Comparison of ENCODE assay signal across 14 cellular contexts in the genomic region with DNA sequence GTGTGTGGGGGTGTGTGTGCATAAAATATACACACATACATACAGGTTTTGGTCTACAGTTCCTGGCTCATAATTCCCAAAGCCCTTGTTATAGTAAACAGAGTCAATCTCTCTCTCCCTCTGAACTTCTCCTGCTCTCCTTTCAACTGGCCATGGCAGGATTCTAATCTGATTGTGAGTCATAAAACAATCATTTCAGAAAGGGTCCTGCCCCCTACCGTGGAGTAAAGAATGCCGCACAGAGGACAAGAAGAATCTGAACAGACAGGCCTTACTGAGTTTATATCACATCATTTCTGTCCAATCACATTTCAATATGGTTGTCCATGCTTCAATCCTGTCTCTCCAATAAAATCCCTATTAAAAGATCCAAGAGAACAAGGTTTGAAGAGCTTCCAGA.
DNase-seq lines count a peak whose midpoint lies in the region; ATAC-seq and TF ChIP-seq lines count a peak whose summit lies in the region.
"Had no signal": no experiment of that assay in that cellular context is flagged by ENCODE, and none has a peak within 500 bp of the region (broad histone marks: within the 10 kb centered on the region; RNA-seq: fewer than 3 reads in every experiment).

No MANE protein-coding gene starts in this region.

- ATAC-seq in CD4-positive, alpha-beta T cell (ENCODE audit: poor library complexity), result no peak
- ATAC-seq in GM21825 (IDR thresholded peaks at IDR 0.05; ENCODE audit: unreplicated experiment), result no peak
- ATAC-seq in naive thymus-derived CD4-positive, alpha-beta T cell, result no peak
- ATAC-seq: effector memory CD8-positive, alpha-beta T cell had no signal

- no peaks in the 10 kb centered on the region for H3K4me1 ChIP-seq in naive thymus-derived CD4-positive, alpha-beta T cell (ENCODE audit: control insufficient read depth in 2 of 2, insufficient read depth in 2 of 2, low read length in 2 of 2)
- H3K4me1 ChIP-seq: prostate gland, stomach had no signal

- TF ChIP-seq CTCF in AG10803 (conservative IDR thresholded peaks at IDR 0.05; ENCODE audit: low read length), result peak; percentile 46
- TF ChIP-seq CTCF in CD4-positive, alpha-beta T cell (IDR thresholded peaks at IDR 0.05), result no peak

- H3K9me3 Mint-ChIP-seq in CD4-positive, alpha-beta T cell, result peaks cover 11% of the 10 kb centered on the region
- H3K9me3 Mint-ChIP-seq in naive thymus-derived CD4-positive, alpha-beta T cell, result peaks cover 0 to 29% (median 3%) of the 10 kb centered on the region in 11 donors

- no peaks in the 10 kb centered on the region for H3K36me3 Mint-ChIP-seq in CD4-positive, alpha-beta T cell (ENCODE audit: low read depth)
- H3K36me3 Mint-ChIP-seq in naive thymus-derived CD4-positive, alpha-beta T cell, result no peaks in the 10 kb centered on the region
- H3K36me3 Mint-ChIP-seq: activated naive CD4-positive, alpha-beta T cell treated with anti-CD3 and anti-CD28 coated beads, Interleukin-2, amount 50 U/mL, for 24 hours had no signal

- intact Hi-C loops in CD4-positive, alpha-beta T cell (cut with DNase I, micrococcal nuclease), result no loop called here
- intact Hi-C loops in naive thymus-derived CD4-positive, alpha-beta T cell (cut with micrococcal nuclease), result no loop called here

- DNase-seq in AG10803 (ENCODE audit: low read depth) (peak; percentile 38), HT-29 (ENCODE audit: low spot score) (peak; percentile 27), amniotic stem cell (lab: John Stamatoyannopoulos, UW) (peak; percentile 1), kidney glomerular epithelial cell (lab: John Stamatoyannopoulos, UW) (peak; percentile 2)
- no peak for DNase-seq in CD4-positive, alpha-beta T cell
- no peak for DNase-seq in activated CD4-positive, alpha-beta T cell treated with anti-CD3 and anti-CD28 coated beads, Interleukin-2, amount 50 U/mL, for 48 hours
- no peak for DNase-seq in naive thymus-derived CD4-positive, alpha-beta T cell
- DNase-seq: effector memory CD8-positive, alpha-beta T cell; H7; NCI-H2029; stomach had no signal

- H3K36me3 ChIP-seq in naive thymus-derived CD4-positive, alpha-beta T cell (ENCODE audit: control insufficient read depth in 2 of 3, insufficient read depth in 3 of 3, low read length in 3 of 3), result no peaks in the 10 kb centered on the region
- H3K36me3 ChIP-seq: prostate gland, stomach had no signal

- H3K27ac Mint-ChIP-seq in CD4-positive, alpha-beta T cell, result no peak overlapping the region
- H3K27ac Mint-ChIP-seq in naive thymus-derived CD4-positive, alpha-beta T cell, result no peak overlapping the region
- H3K27ac Mint-ChIP-seq: activated naive CD4-positive, alpha-beta T cell treated with anti-CD3 and anti-CD28 coated beads, Interleukin-2, amount 50 U/mL, for 24 hours; effector memory CD8-positive, alpha-beta T cell had no signal

- H3K27me3 ChIP-seq in CD4-positive, alpha-beta T cell (ENCODE audit: control insufficient read depth, insufficient read depth, low read length), result no peaks in the 10 kb centered on the region
- H3K27me3 ChIP-seq in naive thymus-derived CD4-positive, alpha-beta T cell (ENCODE audit: control insufficient read depth in 2 of 2, insufficient read depth in 2 of 2, low read length in 2 of 2), result no peaks in the 10 kb centered on the region
- H3K27me3 ChIP-seq: stomach had no signal

- H3K4me1 Mint-ChIP-seq in CD4-positive, alpha-beta T cell (ENCODE audit: low read depth), result no peaks in the 10 kb centered on the region
- peaks cover 0 to 1% (median 0%) of the 10 kb centered on the region in 7 donors for H3K4me1 Mint-ChIP-seq in naive thymus-derived CD4-positive, alpha-beta T cell
- H3K4me1 Mint-ChIP-seq: activated naive CD4-positive, alpha-beta T cell treated with anti-CD3 and anti-CD28 coated beads, Interleukin-2, amount 50 U/mL, for 24 hours had no signal

- no peak overlapping the region for H3K4me3 Mint-ChIP-seq in CD4-positive, alpha-beta T cell
- no peak overlapping the region for H3K4me3 Mint-ChIP-seq in naive thymus-derived CD4-positive, alpha-beta T cell
- H3K4me3 Mint-ChIP-seq: activated naive CD4-positive, alpha-beta T cell treated with anti-CD3 and anti-CD28 coated beads, Interleukin-2, amount 50 U/mL, for 24 hours; effector memory CD8-positive, alpha-beta T cell had no signal

- POLR2A ChIA-PET in CD4-positive, alpha-beta T cell (lab: Charles Lee), result no interaction called here
- POLR2A ChIA-PET in naive thymus-derived CD4-positive, alpha-beta T cell (lab: Charles Lee), result no interaction called here

- no peaks in the 10 kb centered on the region for H3K9me3 ChIP-seq in CD4-positive, alpha-beta T cell (ENCODE audit: control insufficient read depth, low read length)
- no peaks in the 10 kb centered on the region for H3K9me3 ChIP-seq in naive thymus-derived CD4-positive, alpha-beta T cell (ENCODE audit: control insufficient read depth in 2 of 3, low read length in 3 of 3)
- H3K9me3 ChIP-seq: prostate gland had no signal

- H3K4me3 ChIP-seq in AG10803 (ENCODE audit: low read length), result no peak overlapping the region
- no peak overlapping the region for H3K4me3 ChIP-seq in naive thymus-derived CD4-positive, alpha-beta T cell (ENCODE audit: low read length)
- H3K4me3 ChIP-seq: prostate gland, stomach had no signal

- no peak overlapping the region for H3K27ac ChIP-seq in CD4-positive, alpha-beta T cell (ENCODE audit: low read depth, low read length)
- H3K27ac ChIP-seq in naive thymus-derived CD4-positive, alpha-beta T cell (ENCODE audit: low read depth, low read length), result no peak overlapping the region
- H3K27ac ChIP-seq: prostate gland, stomach had no signal

- CTCF ChIA-PET in CD4-positive, alpha-beta T cell (lab: Charles Lee), result no interaction called here
- CTCF ChIA-PET in naive thymus-derived CD4-positive, alpha-beta T cell (lab: Charles Lee), result no interaction called here

- H3K27me3 Mint-ChIP-seq in CD4-positive, alpha-beta T cell, result no peaks in the 10 kb centered on the region
- H3K27me3 Mint-ChIP-seq in naive thymus-derived CD4-positive, alpha-beta T cell, result no peaks in the 10 kb centered on the region
- H3K27me3 Mint-ChIP-seq: activated naive CD4-positive, alpha-beta T cell treated with anti-CD3 and anti-CD28 coated beads, Interleukin-2, amount 50 U/mL, for 24 hours; effector memory CD8-positive, alpha-beta T cell had no signal

Comparison
In these comparisons a context has a peak if more than half of its experiments do, and no peak if none do; other contexts are left out.
1. DNase-seq: peak in AG10803 (single experiment), HT-29 (single experiment), amniotic stem cell (single experiment) and kidney glomerular epithelial cell (single experiment); none in CD4-positive, alpha-beta T cell (0 of 10), activated CD4-positive, alpha-beta T cell treated with anti-CD3 and anti-CD28 coated beads, Interleukin-2, amount 50 U/mL, for 48 hours (0 of 2) and naive thymus-derived CD4-positive, alpha-beta T cell (0 of 9).